Comparison of ENCODE assay signal across 11 cellular contexts in the genomic region with DNA sequence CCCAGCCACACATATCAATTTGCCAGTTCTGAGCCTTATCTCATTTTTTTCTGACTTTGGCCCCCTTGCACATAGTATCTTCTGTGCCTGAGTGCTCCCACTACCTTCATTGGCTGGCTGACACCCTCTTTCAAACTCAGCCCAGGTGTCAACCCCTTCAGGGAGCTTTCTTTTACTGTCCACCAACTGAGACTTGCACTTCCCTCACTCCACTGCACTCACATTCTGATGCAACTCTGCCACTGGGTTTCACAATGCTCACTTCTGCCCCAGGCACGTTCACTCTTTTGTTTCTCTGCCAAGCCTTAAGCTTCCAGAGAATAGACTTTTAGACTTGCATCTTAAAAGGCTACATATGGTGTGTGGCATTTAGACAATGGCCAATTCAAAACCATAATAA.
DNase-seq lines count a peak whose midpoint lies in the region; ATAC-seq and TF ChIP-seq lines count a peak whose summit lies in the region.
"Had no signal": no experiment of that assay in that cellular context is flagged by ENCODE, and none has a peak within 500 bp of the region (broad histone marks: within the 10 kb centered on the region; RNA-seq: fewer than 3 reads in every experiment).

No MANE protein-coding gene starts in this region.

- DNase-seq in activated CD4-positive, alpha-beta T cell treated with anti-CD3 and anti-CD28 coated beads for 36 hours = no peak
- no peak for DNase-seq in activated CD4-positive, alpha-beta T cell treated with anti-CD3 and anti-CD28 coated beads, Interleukin-2, amount 50 U/mL, for 1 hour
- peak in 1 of 2 experiments; percentile 26 for DNase-seq in PC-9
- peak; percentile 77 for DNase-seq in fibroblast of villous mesenchyme (ENCODE audit: low read depth)
- DNase-seq in upper lobe of right lung = no peak
- DNase-seq in natural killer cell = no peak
- no peak for DNase-seq in hippocampal formation (lab: John Stamatoyannopoulos, UW)
- DNase-seq in iPS-NIHi7 (ENCODE audit: extremely low spot score) = no peak
- DNase-seq: NCI-H1048 had no signal

- H3K4me3 ChIP-seq in PC-9 (no peak overlapping the region), fibroblast of villous mesenchyme (ENCODE audit: low read depth, low read length) (no peak overlapping the region), upper lobe of right lung (no peak overlapping the region)
- H3K4me3 ChIP-seq: BLaER1 treated with 17β-estradiol and CSF1 and Interleukin-3, amounts not matched to agents 10 nM and 100 nM had no signal

- no peaks in the 10 kb centered on the region for H3K9me2 ChIP-seq in PC-9 (ENCODE audit: insufficient read depth)

- no peak overlapping the region for H3K4me2 ChIP-seq in PC-9

- H3K9me3 Mint-ChIP-seq in activated CD4-positive, alpha-beta T cell treated with anti-CD3 and anti-CD28 coated beads for 36 hours (ENCODE audit: low read depth) = peaks cover 24% of the 10 kb centered on the region
- H3K9me3 Mint-ChIP-seq in natural killer cell = peaks cover 7 to 15% of the 10 kb centered on the region in 2 donors

- no peaks in the 10 kb centered on the region for H3K79me2 ChIP-seq in PC-9 (ENCODE audit: low read depth)

- TF ChIP-seq CTCF in PC-9 (conservative IDR thresholded peaks at IDR 0.05) (no peak), fibroblast of villous mesenchyme (IDR thresholded peaks at IDR 0.05; ENCODE audit: insufficient read depth, low read depth, low read length) (no peak), upper lobe of right lung (IDR thresholded peaks at IDR 0.05) (no peak), natural killer cell (IDR thresholded peaks at IDR 0.05) (no peak)

- no peaks in the 10 kb centered on the region for H3K36me3 ChIP-seq in PC-9 (ENCODE audit: low read depth)
- no peaks in the 10 kb centered on the region for H3K36me3 ChIP-seq in upper lobe of right lung
- H3K36me3 ChIP-seq: BLaER1 treated with 17β-estradiol and CSF1 and Interleukin-3, amounts not matched to agents 10 nM and 100 nM had no signal

- CTCF ChIA-PET in activated CD4-positive, alpha-beta T cell treated with anti-CD3 and anti-CD28 coated beads for 36 hours (lab: Charles Lee) = interaction anchor here (0.6 kb wide), 1 partner anchor 1018 kb away, joined by 3 read pairs; no protein-coding TSS in a partner anchor
- CTCF ChIA-PET in PC-9 (lab: Charles Lee) = no interaction called here

- peak overlapping the region; percentile 24 for H3K27ac Mint-ChIP-seq in activated CD4-positive, alpha-beta T cell treated with anti-CD3 and anti-CD28 coated beads for 36 hours
- no peak overlapping the region for H3K27ac Mint-ChIP-seq in natural killer cell

- H2AFZ ChIP-seq in PC-9 = peak overlapping the region; percentile 39; the same call in 1 of the 2 replicates

- no peaks in the 10 kb centered on the region for H3K27me3 Mint-ChIP-seq in activated CD4-positive, alpha-beta T cell treated with anti-CD3 and anti-CD28 coated beads for 36 hours
- no peaks in the 10 kb centered on the region for H3K27me3 Mint-ChIP-seq in natural killer cell (ENCODE audit: low read depth in 2 of 2)
- H3K27me3 Mint-ChIP-seq: activated naive CD4-positive, alpha-beta T cell treated with anti-CD3 and anti-CD28 coated beads, Interleukin-2, amount 50 U/mL, for 24 hours had no signal

- H3K4me1 ChIP-seq in PC-9 (replicated peaks; ENCODE audit: insufficient read depth) = no peaks in the 10 kb centered on the region; the same call in 1 of the 2 replicates
- H3K4me1 ChIP-seq in upper lobe of right lung = no peaks in the 10 kb centered on the region

- ATAC-seq in activated CD4-positive, alpha-beta T cell treated with anti-CD3 and anti-CD28 coated beads for 36 hours = no peak
- ATAC-seq in upper lobe of right lung (peak; percentile 65), natural killer cell (no peak)

- no TSS peak for BruUV-seq in PC-9 (replicated peaks; lab: Mats Ljungman, UMichigan)

- POLR2A ChIA-PET in activated CD4-positive, alpha-beta T cell treated with anti-CD3 and anti-CD28 coated beads for 36 hours (lab: Charles Lee) = interaction anchor here (0.6 kb wide), 1 partner anchor 814 kb away, joined by 3 read pairs; no protein-coding TSS in a partner anchor
- POLR2A ChIA-PET in PC-9 (lab: Charles Lee; ENCODE audit: unreplicated experiment) = no interaction called here

- no peak overlapping the region for H3K4me3 Mint-ChIP-seq in activated CD4-positive, alpha-beta T cell treated with anti-CD3 and anti-CD28 coated beads for 36 hours
- no peak overlapping the region for H3K4me3 Mint-ChIP-seq in natural killer cell
- H3K4me3 Mint-ChIP-seq: activated naive CD4-positive, alpha-beta T cell treated with anti-CD3 and anti-CD28 coated beads, Interleukin-2, amount 50 U/mL, for 24 hours had no signal

- intact Hi-C loops in activated CD4-positive, alpha-beta T cell treated with anti-CD3 and anti-CD28 coated beads for 36 hours (cut with DNase I, micrococcal nuclease) = no loop called here
- intact Hi-C loops in PC-9 (cut with micrococcal nuclease; ENCODE audit: unreplicated experiment) (no loop called here), upper lobe of right lung (cut with DNase I) (no loop called here), natural killer cell (cut with micrococcal nuclease) (no loop called here)

- H3K36me3 Mint-ChIP-seq in activated CD4-positive, alpha-beta T cell treated with anti-CD3 and anti-CD28 coated beads for 36 hours (ENCODE audit: low read depth) = peaks cover 17% of the 10 kb centered on the region
- H3K36me3 Mint-ChIP-seq in natural killer cell = peaks cover 15% of the 10 kb centered on the region

- no peak overlapping the region; the same call in 1 of the 2 replicates for H3K27ac ChIP-seq in PC-9
- no peak overlapping the region for H3K27ac ChIP-seq in upper lobe of right lung
- H3K27ac ChIP-seq: BLaER1 treated with 17β-estradiol and CSF1 and Interleukin-3, amounts not matched to agents 10 nM and 100 nM had no signal

- H3K9me3 ChIP-seq in PC-9 (ENCODE audit: insufficient read depth, low read depth) = peaks cover 18% of the 10 kb centered on the region
- H3K9me3 ChIP-seq in upper lobe of right lung = no peaks in the 10 kb centered on the region

- peaks cover 3% of the 10 kb centered on the region for H3K4me1 Mint-ChIP-seq in activated CD4-positive, alpha-beta T cell treated with anti-CD3 and anti-CD28 coated beads for 36 hours
- H3K4me1 Mint-ChIP-seq in natural killer cell = no peaks in the 10 kb centered on the region
- H3K4me1 Mint-ChIP-seq: activated naive CD4-positive, alpha-beta T cell treated with anti-CD3 and anti-CD28 coated beads, Interleukin-2, amount 50 U/mL, for 24 hours had no signal

- no peaks in the 10 kb centered on the region for H3K27me3 ChIP-seq in PC-9 (ENCODE audit: insufficient read depth, low read depth)
- H3K27me3 ChIP-seq in upper lobe of right lung = no peaks in the 10 kb centered on the region
- H3K27me3 ChIP-seq: BLaER1 treated with 17β-estradiol and CSF1 and Interleukin-3, amounts not matched to agents 10 nM and 100 nM had no signal

- H3F3A ChIP-seq in PC-9 (ENCODE audit: insufficient read depth, low read depth) = no peaks in the 10 kb centered on the region

- H4K20me1 ChIP-seq in PC-9 (ENCODE audit: insufficient read depth) = no peaks in the 10 kb centered on the region
- H4K20me1 ChIP-seq: BLaER1 treated with 17β-estradiol and CSF1 and Interleukin-3, amounts not matched to agents 10 nM and 100 nM had no signal
